ENCODE assay signal across 19 cellular contexts in the genomic region with DNA sequence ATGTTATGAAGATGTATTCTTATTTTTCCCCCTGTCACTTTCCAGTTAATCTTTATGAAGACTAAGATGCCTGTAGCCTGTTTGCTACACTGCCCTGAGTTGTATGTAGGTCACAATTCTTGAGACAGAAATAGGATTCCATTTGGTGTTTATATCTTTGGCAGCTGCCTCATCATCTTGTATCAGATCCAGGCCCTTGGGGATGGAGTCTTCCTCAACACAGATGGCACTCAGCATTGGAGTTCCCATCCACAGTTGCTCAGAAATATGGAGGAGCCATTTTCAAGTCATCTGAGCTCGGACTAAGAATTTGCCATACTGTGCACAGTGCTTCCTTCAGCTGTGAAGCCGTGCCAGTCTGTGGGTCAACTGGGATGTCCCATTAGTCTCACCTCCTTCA.
DNase-seq lines count a peak whose midpoint lies in the region; ATAC-seq and TF ChIP-seq lines count a peak whose summit lies in the region.
"Had no signal": no experiment of that assay in that cellular context is flagged by ENCODE, and none has a peak within 500 bp of the region (broad histone marks: within the 10 kb centered on the region; RNA-seq: fewer than 3 reads in every experiment).

No MANE protein-coding gene starts in this region.

- H3K27ac Mint-ChIP-seq in activated CD8-positive, alpha-beta T cell treated with anti-CD3 and anti-CD28 coated beads, Interleukin-2, amount 10 ng/mL, durations not matched to agents 7 days and 5 days = peak overlapping the region; percentile 48
- H3K27ac Mint-ChIP-seq in activated CD8-positive, alpha-beta T cell treated with anti-CD3 and anti-CD28 coated beads for 36 hours = no peak overlapping the region
- peak overlapping the region; percentile 89 for H3K27ac Mint-ChIP-seq in stimulated activated memory B cell treated with anti-CD40 and anti-IgM and Interleukin-4, amounts not matched to agents 10 μg/mL and 1 μg/mL and 100 μg/mL, for 72 hours
- H3K27ac Mint-ChIP-seq in activated T-helper 2 cell treated with anti-CD3 and anti-CD28 coated beads, Interferon-gamma antibody, Interleukin-2, Interleukin-4, amounts not matched to agents 10 μg/mL and 5 μg/mL and 100 μg/mL, durations not matched to agents 14 hours and 24 hours and 36 hours = no peak overlapping the region
- H3K27ac Mint-ChIP-seq: nephron progenitor cell; T-helper 2 cell treated with Interferon-gamma antibody and Interleukin-4, amounts not matched to agents 5 μg/mL and 100 μg/mL, for 36 hours had no signal

- no peaks in the 10 kb centered on the region for H3K27me3 ChIP-seq in PC-9 (ENCODE audit: insufficient read depth, low read depth)

- CTCF ChIA-PET in activated CD8-positive, alpha-beta T cell treated with anti-CD3 and anti-CD28 coated beads, Interleukin-2, amount 10 ng/mL, durations not matched to agents 7 days and 5 days (lab: Charles Lee) = interaction anchor here (0.6 to 2.2 kb wide), 4 partner anchors 9 to 129 kb away, joined by 3 to 9 read pairs (median 5); no protein-coding TSS in a partner anchor
- CTCF ChIA-PET in activated CD8-positive, alpha-beta T cell treated with anti-CD3 and anti-CD28 coated beads for 36 hours (lab: Charles Lee) = no interaction called here
- CTCF ChIA-PET in PC-9 (lab: Charles Lee) = no interaction called here

- no peak for DNase-seq in activated CD8-positive, alpha-beta T cell treated with anti-CD3 and anti-CD28 coated beads, Interleukin-2, amount 10 ng/mL, durations not matched to agents 7 days and 5 days
- DNase-seq in activated CD8-positive, alpha-beta T cell treated with anti-CD3 and anti-CD28 coated beads for 36 hours = no peak
- DNase-seq in PC-9 (no peak), fibroblast of gingiva (ENCODE audit: low read depth) (peak; percentile 79), superior temporal gyrus (ENCODE audit: extremely low spot score) (no peak), AG08396 (ENCODE audit: low spot score) (no peak)
- DNase-seq in activated T-helper 2 cell treated with anti-CD3 and anti-CD28 coated beads, Interferon-gamma antibody, Interleukin-2, Interleukin-4, amounts not matched to agents 10 μg/mL and 5 μg/mL and 100 μg/mL, durations not matched to agents 14 hours and 24 hours and 36 hours (ENCODE audit: low spot score) = no peak
- DNase-seq: ACHN; activated CD4-positive, alpha-beta T cell treated with anti-CD3 and anti-CD28 coated beads, Interleukin-2, amount 50 U/mL, for 1 hour; H7; NCI-H1694; NCI-H446; nephron progenitor cell; SHP77 treated with DMSO at 0.1 percent for 48 hours; stimulated activated CD4-positive, alpha-beta T cell treated with anti-CD3 and anti-CD28 coated beads, Interleukin-15, amount 100 ng/mL, for 24 hours; stimulated activated naive CD8-positive, alpha-beta T cell treated with anti-CD3 and anti-CD28 coated beads, Interleukin-15, amount 100 ng/mL, for 72 hours had no signal

- no peak overlapping the region; the same call in 1 of the 2 replicates for H3K4me2 ChIP-seq in PC-9

- H3K27me3 Mint-ChIP-seq in activated CD8-positive, alpha-beta T cell treated with anti-CD3 and anti-CD28 coated beads, Interleukin-2, amount 10 ng/mL, durations not matched to agents 7 days and 5 days (ENCODE audit: low read depth) = no peaks in the 10 kb centered on the region
- H3K27me3 Mint-ChIP-seq in activated CD8-positive, alpha-beta T cell treated with anti-CD3 and anti-CD28 coated beads for 36 hours = no peaks in the 10 kb centered on the region
- no peaks in the 10 kb centered on the region for H3K27me3 Mint-ChIP-seq in stimulated activated memory B cell treated with anti-CD40 and anti-IgM and Interleukin-4, amounts not matched to agents 10 μg/mL and 1 μg/mL and 100 μg/mL, for 72 hours
- H3K27me3 Mint-ChIP-seq in activated T-helper 2 cell treated with anti-CD3 and anti-CD28 coated beads, Interferon-gamma antibody, Interleukin-2, Interleukin-4, amounts not matched to agents 10 μg/mL and 5 μg/mL and 100 μg/mL, durations not matched to agents 14 hours and 24 hours and 36 hours (ENCODE audit: low read depth) = peaks cover 5% of the 10 kb centered on the region

- H3F3A ChIP-seq in PC-9 (ENCODE audit: insufficient read depth, low read depth) = peaks cover 21% of the 10 kb centered on the region

- no peaks in the 10 kb centered on the region for H3K9me2 ChIP-seq in PC-9 (ENCODE audit: insufficient read depth)

- no peak overlapping the region for H2AFZ ChIP-seq in PC-9

- no peaks in the 10 kb centered on the region for H4K20me1 ChIP-seq in PC-9 (ENCODE audit: insufficient read depth)

- H3K9me3 Mint-ChIP-seq in activated CD8-positive, alpha-beta T cell treated with anti-CD3 and anti-CD28 coated beads, Interleukin-2, amount 10 ng/mL, durations not matched to agents 7 days and 5 days (ENCODE audit: insufficient read depth) = no peaks in the 10 kb centered on the region
- no peaks in the 10 kb centered on the region for H3K9me3 Mint-ChIP-seq in activated CD8-positive, alpha-beta T cell treated with anti-CD3 and anti-CD28 coated beads for 36 hours
- H3K9me3 Mint-ChIP-seq in stimulated activated memory B cell treated with anti-CD40 and anti-IgM and Interleukin-4, amounts not matched to agents 10 μg/mL and 1 μg/mL and 100 μg/mL, for 72 hours = no peaks in the 10 kb centered on the region
- H3K9me3 Mint-ChIP-seq in activated T-helper 2 cell treated with anti-CD3 and anti-CD28 coated beads, Interferon-gamma antibody, Interleukin-2, Interleukin-4, amounts not matched to agents 10 μg/mL and 5 μg/mL and 100 μg/mL, durations not matched to agents 14 hours and 24 hours and 36 hours = no peaks in the 10 kb centered on the region
- H3K9me3 Mint-ChIP-seq: T-helper 2 cell treated with Interferon-gamma antibody and Interleukin-4, amounts not matched to agents 5 μg/mL and 100 μg/mL, for 36 hours had no signal

- H3K9me3 ChIP-seq in PC-9 (ENCODE audit: insufficient read depth, low read depth) = no peaks in the 10 kb centered on the region

- TF ChIP-seq CTCF in activated CD8-positive, alpha-beta T cell treated with anti-CD3 and anti-CD28 coated beads for 36 hours (IDR thresholded peaks at IDR 0.05) = no peak
- TF ChIP-seq CTCF in PC-9 (conservative IDR thresholded peaks at IDR 0.05) = no peak

- POLR2A ChIA-PET in activated CD8-positive, alpha-beta T cell treated with anti-CD3 and anti-CD28 coated beads, Interleukin-2, amount 10 ng/mL, durations not matched to agents 7 days and 5 days (lab: Charles Lee) = interaction anchor here (1.2 to 3.1 kb wide), 2 partner anchors 10 to 12 kb away, joined by 3 to 12 read pairs; no protein-coding TSS in a partner anchor
- POLR2A ChIA-PET in activated CD8-positive, alpha-beta T cell treated with anti-CD3 and anti-CD28 coated beads for 36 hours (lab: Charles Lee) = interaction anchor here (0.6 to 1.2 kb wide), 2 partner anchors 12 to 200 kb away, joined by 3 read pairs; no protein-coding TSS in a partner anchor
- POLR2A ChIA-PET in PC-9 (lab: Charles Lee; ENCODE audit: unreplicated experiment) = no interaction called here

- H3K27ac ChIP-seq in PC-9 = peak overlapping the region; percentile 95

- no peak for ATAC-seq in activated CD8-positive, alpha-beta T cell treated with anti-CD3 and anti-CD28 coated beads, Interleukin-2, amount 10 ng/mL, durations not matched to agents 7 days and 5 days
- ATAC-seq in activated CD8-positive, alpha-beta T cell treated with anti-CD3 and anti-CD28 coated beads for 36 hours = no peak
- ATAC-seq in stimulated activated memory B cell treated with anti-CD40 and anti-IgM and Interleukin-4, amounts not matched to agents 10 μg/mL and 1 μg/mL and 100 μg/mL, for 72 hours = no peak

- BruUV-seq in PC-9 (replicated peaks; lab: Mats Ljungman, UMichigan) = no TSS peak

- H3K4me1 ChIP-seq in PC-9 (replicated peaks; ENCODE audit: insufficient read depth) = peaks cover 41% of the 10 kb centered on the region

- intact Hi-C loops in activated CD8-positive, alpha-beta T cell treated with anti-CD3 and anti-CD28 coated beads for 36 hours (cut with micrococcal nuclease) = no loop called here
- intact Hi-C loops in PC-9 (cut with micrococcal nuclease; ENCODE audit: unreplicated experiment) = no loop called here
- intact Hi-C loops in activated T-helper 2 cell treated with anti-CD3 and anti-CD28 coated beads, Interferon-gamma antibody, Interleukin-2, Interleukin-4, amounts not matched to agents 10 μg/mL and 5 μg/mL and 100 μg/mL, durations not matched to agents 14 hours and 24 hours and 36 hours (cut with micrococcal nuclease) = loop anchor here (2.0 to 5.0 kb wide), 3 partner anchors 31 to 155 kb away; partner anchors contain the start of gene ZDHHC14

- H3K36me3 Mint-ChIP-seq in activated CD8-positive, alpha-beta T cell treated with anti-CD3 and anti-CD28 coated beads, Interleukin-2, amount 10 ng/mL, durations not matched to agents 7 days and 5 days (ENCODE audit: low read depth) = peaks cover 19% of the 10 kb centered on the region
- H3K36me3 Mint-ChIP-seq in activated CD8-positive, alpha-beta T cell treated with anti-CD3 and anti-CD28 coated beads for 36 hours (ENCODE audit: low read depth) = no peaks in the 10 kb centered on the region
- H3K36me3 Mint-ChIP-seq in stimulated activated memory B cell treated with anti-CD40 and anti-IgM and Interleukin-4, amounts not matched to agents 10 μg/mL and 1 μg/mL and 100 μg/mL, for 72 hours = peaks cover 17% of the 10 kb centered on the region
- no peaks in the 10 kb centered on the region for H3K36me3 Mint-ChIP-seq in activated T-helper 2 cell treated with anti-CD3 and anti-CD28 coated beads, Interferon-gamma antibody, Interleukin-2, Interleukin-4, amounts not matched to agents 10 μg/mL and 5 μg/mL and 100 μg/mL, durations not matched to agents 14 hours and 24 hours and 36 hours (ENCODE audit: low read depth)

- no peak overlapping the region for H3K4me3 ChIP-seq in PC-9
- H3K4me3 ChIP-seq: lung had no signal

- no peak overlapping the region for H3K4me3 Mint-ChIP-seq in activated CD8-positive, alpha-beta T cell treated with anti-CD3 and anti-CD28 coated beads, Interleukin-2, amount 10 ng/mL, durations not matched to agents 7 days and 5 days
- no peak overlapping the region for H3K4me3 Mint-ChIP-seq in activated CD8-positive, alpha-beta T cell treated with anti-CD3 and anti-CD28 coated beads for 36 hours
- no peak overlapping the region for H3K4me3 Mint-ChIP-seq in stimulated activated memory B cell treated with anti-CD40 and anti-IgM and Interleukin-4, amounts not matched to agents 10 μg/mL and 1 μg/mL and 100 μg/mL, for 72 hours
- H3K4me3 Mint-ChIP-seq in activated T-helper 2 cell treated with anti-CD3 and anti-CD28 coated beads, Interferon-gamma antibody, Interleukin-2, Interleukin-4, amounts not matched to agents 10 μg/mL and 5 μg/mL and 100 μg/mL, durations not matched to agents 14 hours and 24 hours and 36 hours (ENCODE audit: low read depth) = no peak overlapping the region
- H3K4me3 Mint-ChIP-seq: nephron progenitor cell; stimulated activated naive CD8-positive, alpha-beta T cell treated with anti-CD3 and anti-CD28 coated beads, Interleukin-15, amount 100 ng/mL, for 72 hours; T-helper 2 cell treated with Interferon-gamma antibody and Interleukin-4, amounts not matched to agents 5 μg/mL and 100 μg/mL, for 36 hours had no signal

- no peaks in the 10 kb centered on the region for H3K36me3 ChIP-seq in PC-9 (ENCODE audit: low read depth)

- H3K4me1 Mint-ChIP-seq in activated CD8-positive, alpha-beta T cell treated with anti-CD3 and anti-CD28 coated beads, Interleukin-2, amount 10 ng/mL, durations not matched to agents 7 days and 5 days (ENCODE audit: low read depth) = peaks cover 64% of the 10 kb centered on the region
- H3K4me1 Mint-ChIP-seq in activated CD8-positive, alpha-beta T cell treated with anti-CD3 and anti-CD28 coated beads for 36 hours (ENCODE audit: low read depth) = peaks cover 38% of the 10 kb centered on the region
- peaks cover 75% of the 10 kb centered on the region for H3K4me1 Mint-ChIP-seq in stimulated activated memory B cell treated with anti-CD40 and anti-IgM and Interleukin-4, amounts not matched to agents 10 μg/mL and 1 μg/mL and 100 μg/mL, for 72 hours
- peaks cover 43% of the 10 kb centered on the region for H3K4me1 Mint-ChIP-seq in activated T-helper 2 cell treated with anti-CD3 and anti-CD28 coated beads, Interferon-gamma antibody, Interleukin-2, Interleukin-4, amounts not matched to agents 10 μg/mL and 5 μg/mL and 100 μg/mL, durations not matched to agents 14 hours and 24 hours and 36 hours (ENCODE audit: low read depth)

- H3K79me2 ChIP-seq in PC-9 (ENCODE audit: low read depth) = peaks cover 7% of the 10 kb centered on the region; the same call in 1 of the 2 replicates

Comparison
In these comparisons a context has a peak if more than half of its experiments do, and no peak if none do; other contexts are left out.
1. H3K27ac Mint-ChIP-seq: peak in activated CD8-positive, alpha-beta T cell treated with anti-CD3 and anti-CD28 coated beads, Interleukin-2, amount 10 ng/mL, durations not matched to agents 7 days and 5 days (single experiment) and stimulated activated memory B cell treated with anti-CD40 and anti-IgM and Interleukin-4, amounts not matched to agents 10 μg/mL and 1 μg/mL and 100 μg/mL, for 72 hours (single experiment); none in activated CD8-positive, alpha-beta T cell treated with anti-CD3 and anti-CD28 coated beads for 36 hours (single experiment) and activated T-helper 2 cell treated with anti-CD3 and anti-CD28 coated beads, Interferon-gamma antibody, Interleukin-2, Interleukin-4, amounts not matched to agents 10 μg/mL and 5 μg/mL and 100 μg/mL, durations not matched to agents 14 hours and 24 hours and 36 hours (single experiment).